In genomic region chr6:142355481-142356174, GRCh38 we compare ENCODE assay signal across 19 cellular contexts.
DNase-seq lines count a peak whose midpoint lies in the region; ATAC-seq and TF ChIP-seq lines count a peak whose summit lies in the region.
"Had no signal": no experiment of that assay in that cellular context is flagged by ENCODE, and none has a peak within 500 bp of the region (broad histone marks: within the 10 kb centered on the region; RNA-seq: fewer than 3 reads in every experiment).

No MANE protein-coding gene starts in this region.

- no peaks in the 10 kb centered on the region for H3K27me3 Mint-ChIP-seq in activated T-cell treated with anti-CD3 and anti-CD28 coated beads, Interleukin-2, amount 50 U/mL, for 24 hours
- peaks cover 8% of the 10 kb centered on the region for H3K27me3 Mint-ChIP-seq in central memory CD8-positive, alpha-beta T cell
- no peaks in the 10 kb centered on the region for H3K27me3 Mint-ChIP-seq in stimulated activated naive CD8-positive, alpha-beta T cell treated with anti-CD3 and anti-CD28 coated beads, Interleukin-15, amount 100 ng/mL, for 72 hours
- H3K27me3 Mint-ChIP-seq: activated CD4-positive, alpha-beta T cell treated with anti-CD3 and anti-CD28 coated beads, Interleukin-2, amount 10 ng/mL, durations not matched to agents 7 days and 5 days had no signal

- peak overlapping the region; percentile 42 for H3K27ac Mint-ChIP-seq in activated T-cell treated with anti-CD3 and anti-CD28 coated beads, Interleukin-2, amount 50 U/mL, for 24 hours
- no peak overlapping the region for H3K27ac Mint-ChIP-seq in central memory CD8-positive, alpha-beta T cell (ENCODE audit: low read depth)
- peak overlapping the region in 1 of 2 donors; percentile 23 for H3K27ac Mint-ChIP-seq in stimulated activated naive CD8-positive, alpha-beta T cell treated with anti-CD3 and anti-CD28 coated beads, Interleukin-15, amount 100 ng/mL, for 72 hours
- H3K27ac Mint-ChIP-seq: activated CD4-positive, alpha-beta T cell treated with anti-CD3 and anti-CD28 coated beads, Interleukin-2, amount 10 ng/mL, durations not matched to agents 7 days and 5 days; natural killer cell had no signal

- H3K4me1 Mint-ChIP-seq in activated T-cell treated with anti-CD3 and anti-CD28 coated beads, Interleukin-2, amount 50 U/mL, for 24 hours (ENCODE audit: low read depth), result peaks cover 22% of the 10 kb centered on the region
- no peaks in the 10 kb centered on the region for H3K4me1 Mint-ChIP-seq in central memory CD8-positive, alpha-beta T cell
- H3K4me1 Mint-ChIP-seq in stimulated activated naive CD8-positive, alpha-beta T cell treated with anti-CD3 and anti-CD28 coated beads, Interleukin-15, amount 100 ng/mL, for 72 hours, result peaks cover 18% of the 10 kb centered on the region
- H3K4me1 Mint-ChIP-seq: natural killer cell had no signal

- peak; percentile 19 for ATAC-seq in central memory CD8-positive, alpha-beta T cell (replicated peaks; ENCODE audit: extremely low read depth, poor library complexity, severe bottlenecking)
- ATAC-seq in stimulated activated naive CD8-positive, alpha-beta T cell treated with anti-CD3 and anti-CD28 coated beads, Interleukin-15, amount 100 ng/mL, for 72 hours, result peak; percentile 54
- no peak for ATAC-seq in GM18505 (IDR thresholded peaks at IDR 0.05; ENCODE audit: unreplicated experiment)
- ATAC-seq: natural killer cell had no signal

- no peak for DNase-seq in activated T-cell treated with anti-CD3 and anti-CD28 coated beads, Interleukin-2, amount 50 U/mL, for 24 hours
- DNase-seq in activated T-cell treated with anti-CD3 and anti-CD28 coated beads, Interleukin-2, amount 50 U/mL, for 1 hour, result no peak
- peak; percentile 58 for DNase-seq in NCI-H226
- no peak for DNase-seq in central memory CD8-positive, alpha-beta T cell (ENCODE audit: low spot score in 2 of 2)
- no peak for DNase-seq in stimulated activated naive CD8-positive, alpha-beta T cell treated with anti-CD3 and anti-CD28 coated beads, Interleukin-15, amount 100 ng/mL, for 72 hours
- DNase-seq in NK-92 treated with Interleukin-12 subunit alpha and Interleukin-12 subunit beta, amount 100 ng/mL, for 24 hours (lab: John Stamatoyannopoulos, UW), result no peak
- no peak for DNase-seq in retina
- DNase-seq: activated CD4-positive, alpha-beta T cell treated with anti-CD3 and anti-CD28 coated beads, Interleukin-2, amount 10 ng/mL, durations not matched to agents 7 days and 5 days; C1 segment of cervical spinal cord; DMS153; hypothalamus; kidney; natural killer cell; NCI-H1930; NCI-H510A; Right ventricle myocardium superior; T-helper 1 cell; testis had no signal

- no peaks in the 10 kb centered on the region for H3K9me3 Mint-ChIP-seq in activated T-cell treated with anti-CD3 and anti-CD28 coated beads, Interleukin-2, amount 50 U/mL, for 24 hours
- no peaks in the 10 kb centered on the region for H3K9me3 Mint-ChIP-seq in central memory CD8-positive, alpha-beta T cell
- peaks cover 0 to 4% of the 10 kb centered on the region in 2 donors for H3K9me3 Mint-ChIP-seq in stimulated activated naive CD8-positive, alpha-beta T cell treated with anti-CD3 and anti-CD28 coated beads, Interleukin-15, amount 100 ng/mL, for 72 hours

- H3K36me3 Mint-ChIP-seq in activated T-cell treated with anti-CD3 and anti-CD28 coated beads, Interleukin-2, amount 50 U/mL, for 24 hours (ENCODE audit: low read depth), result no peaks in the 10 kb centered on the region
- H3K36me3 Mint-ChIP-seq in central memory CD8-positive, alpha-beta T cell (ENCODE audit: insufficient read depth), result no peaks in the 10 kb centered on the region
- H3K36me3 Mint-ChIP-seq: natural killer cell had no signal

- H3K4me3 Mint-ChIP-seq in activated T-cell treated with anti-CD3 and anti-CD28 coated beads, Interleukin-2, amount 50 U/mL, for 24 hours, result no peak overlapping the region
- no peak overlapping the region for H3K4me3 Mint-ChIP-seq in central memory CD8-positive, alpha-beta T cell
- peak overlapping the region; percentile 28 to 52 for H3K4me3 Mint-ChIP-seq in stimulated activated naive CD8-positive, alpha-beta T cell treated with anti-CD3 and anti-CD28 coated beads, Interleukin-15, amount 100 ng/mL, for 72 hours
- H3K4me3 Mint-ChIP-seq: activated CD4-positive, alpha-beta T cell treated with anti-CD3 and anti-CD28 coated beads, Interleukin-2, amount 10 ng/mL, durations not matched to agents 7 days and 5 days; natural killer cell had no signal

- no peak for TF ChIP-seq POLR2A in GM18505 (IDR thresholded peaks at IDR 0.05; ENCODE audit: borderline replicate concordance, extremely low read depth, insufficient read depth, insufficient read length)

Comparison
In these comparisons a context has a peak if more than half of its experiments do, and no peak if none do; other contexts are left out.
1. H3K4me3 Mint-ChIP-seq: peak in stimulated activated naive CD8-positive, alpha-beta T cell treated with anti-CD3 and anti-CD28 coated beads, Interleukin-15, amount 100 ng/mL, for 72 hours (2 of 2); none in activated T-cell treated with anti-CD3 and anti-CD28 coated beads, Interleukin-2, amount 50 U/mL, for 24 hours (single experiment) and central memory CD8-positive, alpha-beta T cell (single experiment).